ENCODE assay signal across 22 cellular contexts in genomic region chr11:35588627-35589026, GRCh38. TPM values are rescaled to one million over a fixed set of nuclear protein-coding genes. Genes with fewer than 3 reads are reported as not detected.
A peak's percentile ranks its signal among the peaks of the same experiment; 100 is the strongest.
DNase-seq lines count a peak whose midpoint lies in the region; ATAC-seq, FAIRE-seq and TF ChIP-seq lines count a peak whose summit lies in the region.
"Had no signal": no experiment of that assay in that cellular context is flagged by ENCODE, and none has a peak within 500 bp of the region (broad histone marks: within the 10 kb centered on the region; RNA-seq: fewer than 3 reads in every experiment).

No MANE protein-coding gene starts in this region.

- peaks cover 35% of the 10 kb centered on the region for H3K4me1 Mint-ChIP-seq in astrocyte (ENCODE audit: low read depth, unreplicated experiment)
- H3K4me1 Mint-ChIP-seq: activated CD8-positive, alpha-beta memory T cell treated with anti-CD3 and anti-CD28 coated beads, Interleukin-2, amount 10 ng/mL, durations not matched to agents 7 days and 5 days; memory B cell had no signal

- no peak overlapping the region for H2AFZ ChIP-seq in astrocyte (ENCODE audit: low read depth, low read length)

- no peaks in the 10 kb centered on the region for H3K36me3 ChIP-seq in right atrium auricular region
- no peaks in the 10 kb centered on the region for H3K36me3 ChIP-seq in astrocyte (ENCODE audit: insufficient read depth, low read length)
- H3K36me3 ChIP-seq: heart right ventricle had no signal

- H3K4me3 Mint-ChIP-seq in astrocyte (ENCODE audit: unreplicated experiment): no peak overlapping the region
- H3K4me3 Mint-ChIP-seq: activated CD8-positive, alpha-beta memory T cell treated with anti-CD3 and anti-CD28 coated beads, Interleukin-2, amount 10 ng/mL, durations not matched to agents 7 days and 5 days; CD4-positive, alpha-beta T cell; dendritic cell treated with granulocyte-macrophage colony-stimulating factor and Interleukin-4, amounts not matched to agents 40 ng/mL and 50 ng/mL, for 4 days; memory B cell had no signal

- intact Hi-C loops in left cardiac atrium (cut with DNase I): no loop called here

- H3K9ac ChIP-seq in astrocyte (ENCODE audit: low read length): no peak overlapping the region

- H3K27ac Mint-ChIP-seq in astrocyte (ENCODE audit: unreplicated experiment): peak overlapping the region; percentile 76
- H3K27ac Mint-ChIP-seq: activated CD8-positive, alpha-beta memory T cell treated with anti-CD3 and anti-CD28 coated beads, Interleukin-2, amount 10 ng/mL, durations not matched to agents 7 days and 5 days; CD4-positive, alpha-beta T cell; dendritic cell treated with granulocyte-macrophage colony-stimulating factor and Interleukin-4, amounts not matched to agents 40 ng/mL and 50 ng/mL, for 4 days; memory B cell had no signal

- H3K27me3 Mint-ChIP-seq in astrocyte (ENCODE audit: low read depth, unreplicated experiment): peaks cover 6% of the 10 kb centered on the region

- ATAC-seq in left cardiac atrium (no peak), omental fat pad (ENCODE audit: low FRiP score) (no peak), GM18909 (IDR thresholded peaks at IDR 0.05; ENCODE audit: poor library complexity, unreplicated experiment) (no peak)
- ATAC-seq: activated CD8-positive, alpha-beta memory T cell treated with anti-CD3 and anti-CD28 coated beads, Interleukin-2, amount 10 ng/mL, durations not matched to agents 7 days and 5 days; HCT116; heart right ventricle had no signal

- no peaks in the 10 kb centered on the region for H4K20me1 ChIP-seq in astrocyte (ENCODE audit: insufficient read depth, low read length)

- FAIRE-seq in astrocyte (lab: Jason Lieb, UNC) (no peak), urothelium cell line (lab: Jason Lieb, UNC) (no peak)
- FAIRE-seq: HTR-8/SVneo, kidney had no signal

- peak overlapping the region; percentile 47 for H3K4me2 ChIP-seq in astrocyte (ENCODE audit: low read length)

- H3K9me3 ChIP-seq in right atrium auricular region (no peaks in the 10 kb centered on the region), astrocyte (ENCODE audit: insufficient read depth, low read depth, low read length) (no peaks in the 10 kb centered on the region)
- H3K9me3 ChIP-seq: heart right ventricle had no signal

- no peaks in the 10 kb centered on the region for H3K4me1 ChIP-seq in right atrium auricular region
- peaks cover 28% of the 10 kb centered on the region for H3K4me1 ChIP-seq in astrocyte (ENCODE audit: insufficient read depth, low read length)
- H3K4me1 ChIP-seq: heart right ventricle had no signal

- no peaks in the 10 kb centered on the region for H3K36me3 Mint-ChIP-seq in astrocyte (ENCODE audit: low read depth, unreplicated experiment)
- H3K36me3 Mint-ChIP-seq: activated CD8-positive, alpha-beta memory T cell treated with anti-CD3 and anti-CD28 coated beads, Interleukin-2, amount 10 ng/mL, durations not matched to agents 7 days and 5 days; memory B cell had no signal

- H3K27ac ChIP-seq in right atrium auricular region (no peak overlapping the region), astrocyte (ENCODE audit: low read depth, low read length) (no peak overlapping the region)
- H3K27ac ChIP-seq: heart right ventricle had no signal

- H3K4me3 ChIP-seq in right atrium auricular region: no peak overlapping the region
- no peak overlapping the region for H3K4me3 ChIP-seq in astrocyte (ENCODE audit: insufficient read depth, low read depth, low read length)
- H3K4me3 ChIP-seq in fibroblast of the aortic adventitia (ENCODE audit: low read depth, low read length): no peak overlapping the region
- H3K4me3 ChIP-seq: heart right ventricle had no signal

- no peak for TF ChIP-seq CTCF in right atrium auricular region (IDR thresholded peaks at IDR 0.05)
- no peak for TF ChIP-seq CTCF in astrocyte (IDR thresholded peaks at IDR 0.05; ENCODE audit: insufficient read depth, low read depth, low read length)
- no peak for TF ChIP-seq CTCF in fibroblast of the aortic adventitia (IDR thresholded peaks at IDR 0.05; ENCODE audit: insufficient read depth, low read length)
- TF ChIP-seq CTCF in omental fat pad (IDR thresholded peaks at IDR 0.05): no peak

- H3K9me3 Mint-ChIP-seq in astrocyte (ENCODE audit: unreplicated experiment): peaks cover 1% of the 10 kb centered on the region
- H3K9me3 Mint-ChIP-seq: CD4-positive, alpha-beta T cell; dendritic cell treated with granulocyte-macrophage colony-stimulating factor and Interleukin-4, amounts not matched to agents 40 ng/mL and 50 ng/mL, for 4 days; memory B cell had no signal

- no peaks in the 10 kb centered on the region for H3K27me3 ChIP-seq in right atrium auricular region
- no peaks in the 10 kb centered on the region for H3K27me3 ChIP-seq in astrocyte (ENCODE audit: insufficient read depth, low read length)

- DNase-seq in right atrium auricular region (ENCODE audit: low spot score): peak; percentile 13
- no peak for DNase-seq in left cardiac atrium
- peak; percentile 71 for DNase-seq in astrocyte (ENCODE audit: low read depth)
- peak; percentile 60 for DNase-seq in fibroblast of the aortic adventitia (ENCODE audit: low read depth)
- DNase-seq in urothelium cell line (ENCODE audit: low spot score): peak; percentile 19
- no peak for DNase-seq in activated T-cell treated with anti-CD3 and anti-CD28 coated beads for 4 hours
- DNase-seq in omental fat pad (ENCODE audit: low spot score): no peak
- DNase-seq: 8988T; activated CD4-positive, CD25-positive, alpha-beta regulatory T cell; activated CD8-positive, alpha-beta memory T cell treated with anti-CD3 and anti-CD28 coated beads, Interleukin-2, amount 10 ng/mL, durations not matched to agents 7 days and 5 days; CD4-positive, alpha-beta T cell; heart right ventricle; kidney; NCI-H187; NCI-H510A; Right ventricle myocardium superior; T-helper 2 cell had no signal

- H3K79me2 ChIP-seq in astrocyte (ENCODE audit: insufficient read depth, low read length): no peaks in the 10 kb centered on the region

RNA-seq across cellular contexts. Expression of gene FJX1, which starts 29.6 kb away (rescaled TPM):
- total RNA-seq in right atrium auricular region (1 to 10 TPM; 1.9 to 3.9 TPM), left cardiac atrium (1 to 10 TPM; 1.1 to 9.4 TPM), astrocyte (47.9 and 50.2 TPM in 2 replicates), fibroblast of the aortic adventitia (ENCODE audit: low replicate concordance) (8.3 and 78.2 TPM in 2 replicates), omental fat pad (10 to 100 TPM in 2 of 4 donors, 1 to 10 TPM in 2; 3.3 to 48.4 (median 9.4) TPM)
- total RNA-seq: CD4-positive, alpha-beta T cell had no signal

Comparison
In these comparisons a context has a peak if more than half of its experiments do, and no peak if none do; other contexts are left out.
1. DNase-seq: peak in right atrium auricular region (single experiment), astrocyte (single experiment), fibroblast of the aortic adventitia (single experiment) and urothelium cell line (single experiment); none in left cardiac atrium (single experiment), activated T-cell treated with anti-CD3 and anti-CD28 coated beads for 4 hours (single experiment) and omental fat pad (single experiment).